8 cellular contexts compared by ENCODE assay signal in genomic region chr12:111405149-111405855, GRCh38. TPM values are rescaled to one million over a fixed set of nuclear protein-coding genes. Genes with fewer than 3 reads are reported as not detected.
DNase-seq lines count a peak whose midpoint lies in the region; ATAC-seq, FAIRE-seq and TF ChIP-seq lines count a peak whose summit lies in the region.

No MANE protein-coding gene starts in this region.

- H3K4me3 ChIP-seq in pancreas (peak overlapping the region; percentile 81 to 92 (median 90)), tibial artery (peak overlapping the region; percentile 93)

- H3K36me3 ChIP-seq in pancreas (no peaks in the 10 kb centered on the region), tibial artery (no peaks in the 10 kb centered on the region)

- H3K4me1 ChIP-seq in pancreas (peaks cover 0 to 48% (median 6%) of the 10 kb centered on the region in 3 donors), tibial artery (peaks cover 0 to 68% (median 55%) of the 10 kb centered on the region in 4 donors)

- WGBS in pancreas, 2 donors = 1% methylated on average over 50 to 59 of the region's 59 CpGs

- intact Hi-C loops in Right ventricle myocardium inferior (cut with DNase I) (loop anchor here (5.0 kb wide), 1 partner anchor 38 kb away; the partner anchor contains the start of gene PHETA1), pancreas (cut with DNase I) (no loop called here), tibial artery (cut with DNase I; ENCODE audit: low total_unique reads) (no loop called here)

- no peaks in the 10 kb centered on the region for H3K27me3 Mint-ChIP-seq in activated naive CD8-positive, alpha-beta T cell treated with anti-CD3 and anti-CD28 coated beads for 36 hours

- H3K4me1 Mint-ChIP-seq in activated naive CD8-positive, alpha-beta T cell treated with anti-CD3 and anti-CD28 coated beads for 36 hours = peaks cover 50% of the 10 kb centered on the region

- TF ChIP-seq CTCF in GM12874 (IDR thresholded peaks at IDR 0.05; ENCODE audit: insufficient read depth, low read depth, low read length) (peak; percentile 79), pancreas (IDR thresholded peaks at IDR 0.05) (peak; percentile 43 to 63 (median 54)), tibial artery (IDR thresholded peaks at IDR 0.05) (peak; percentile 24 to 26)

- FAIRE-seq in pancreas (lab: Jason Lieb, UNC) = no peak

- peaks cover 31% of the 10 kb centered on the region for H3K36me3 Mint-ChIP-seq in activated naive CD8-positive, alpha-beta T cell treated with anti-CD3 and anti-CD28 coated beads for 36 hours

- no peaks in the 10 kb centered on the region for H3K9me3 Mint-ChIP-seq in activated naive CD8-positive, alpha-beta T cell treated with anti-CD3 and anti-CD28 coated beads for 36 hours

- H3K9me3 ChIP-seq in pancreas = no peaks in the 10 kb centered on the region
- H3K9me3 ChIP-seq in tibial artery = no peaks in the 10 kb centered on the region

- peak overlapping the region; percentile 99 for H3K27ac Mint-ChIP-seq in activated naive CD8-positive, alpha-beta T cell treated with anti-CD3 and anti-CD28 coated beads for 36 hours

- H3K27ac ChIP-seq in pancreas (peak overlapping the region; percentile 12 to 89 (median 74)), tibial artery (peak overlapping the region; percentile 73 to 82)

- H3K4me3 Mint-ChIP-seq in activated naive CD8-positive, alpha-beta T cell treated with anti-CD3 and anti-CD28 coated beads for 36 hours = peak overlapping the region; percentile 84

- DNase-seq in NCI-H1105 treated with DMSO at 0.1 percent for 48 hours (lab: John Stamatoyannopoulos, UW) (peak; percentile 77), SKM-1 (lab: John Stamatoyannopoulos, UW; ENCODE audit: unreplicated experiment) (peak; percentile 46), Right ventricle myocardium inferior (ENCODE audit: missing footprints) (peak; percentile 97), pancreas (peak; percentile 94 to 100 (median 99)), tibial artery (peak; percentile 92 to 95)
- peak; percentile 99 for DNase-seq in activated naive CD8-positive, alpha-beta T cell treated with anti-CD3 and anti-CD28 coated beads for 36 hours

- ATAC-seq in HG02678 (IDR thresholded peaks at IDR 0.05; ENCODE audit: unreplicated experiment) (peak; percentile 68), Right ventricle myocardium inferior (peak; percentile 89), pancreas (peak; percentile 84 to 89 (median 88))

- H3K27me3 ChIP-seq in pancreas = no peaks in the 10 kb centered on the region
- H3K27me3 ChIP-seq in tibial artery = no peaks in the 10 kb centered on the region

RNA-seq across cellular contexts. Expression of gene SH2B3, which starts 0.4 kb away (rescaled TPM):
- 10 to 100 TPM; 58.5 to 59.4 TPM for total RNA-seq in activated naive CD8-positive, alpha-beta T cell treated with anti-CD3 and anti-CD28 coated beads for 36 hours
- total RNA-seq in Right ventricle myocardium inferior (43.7 TPM), pancreas (10 to 100 TPM in 3 of 6 donors, 1 to 10 TPM in 3; 5.4 to 15.0 (median 9.3) TPM)
- 1 to 10 TPM; 2.8 to 4.1 TPM for polyA plus RNA-seq in pancreas

RNA-seq across cellular contexts. Expression of gene PHETA1, which starts 36.4 kb away (rescaled TPM):
- 1 to 10 TPM; 2.0 to 2.4 TPM for total RNA-seq in activated naive CD8-positive, alpha-beta T cell treated with anti-CD3 and anti-CD28 coated beads for 36 hours
- total RNA-seq in Right ventricle myocardium inferior = 37.4 TPM
- total RNA-seq in pancreas = 10 to 100 TPM; 17.7 to 25.3 (median 18.6) TPM
- 10 to 100 TPM; 11.2 to 19.8 TPM for polyA plus RNA-seq in pancreas

Comparison
In these comparisons a context has a peak if more than half of its experiments do, and no peak if none do; other contexts are left out.
1. Peak in every context shown above with its lines: DNase-seq, ATAC-seq, H3K4me3 ChIP-seq and H3K27ac ChIP-seq.
2. CTCF ChIP-seq: peak in every context shown above with its lines; median percentile 79 in GM12874; 54 in pancreas; 25 in tibial artery.
3. DNase-seq: peak in every context shown above with its lines; median percentile 99 in activated naive CD8-positive, alpha-beta T cell treated with anti-CD3 and anti-CD28 coated beads for 36 hours; 99 in pancreas; 97 in Right ventricle myocardium inferior; 94 in tibial artery; 77 in NCI-H1105 treated with DMSO at 0.1 percent for 48 hours; 46 in SKM-1.
4. RNA of gene PHETA1, which starts 36.4 kb away (total RNA-seq): 37.4 TPM in Right ventricle myocardium inferior (single experiment) and 17.7 to 25.3 TPM in pancreas; 2.0 to 2.4 TPM in activated naive CD8-positive, alpha-beta T cell treated with anti-CD3 and anti-CD28 coated beads for 36 hours; every median in the first group is over 4 times any median in the second.